ENCODE assay signal across 1 cellular context in genomic region chr1:248905949-248906740, GRCh38.
TF ChIP-seq lines count a peak whose summit lies in the region.

Gene PGBD2 (plus strand): TSS chr1:248906235. CDS start chr1:248913863, 7,628 bp downstream.

TF ChIP-seq in IMR-90, 13 proteins besides CTCF, POLR2A, EP300 and RAD21 (continued from another document):
- TF ChIP-seq RCOR1 (IDR thresholded peaks at IDR 0.05; ENCODE audit: insufficient replicate concordance, low read length) (peak; percentile 66), CEBPB (IDR thresholded peaks at IDR 0.05; ENCODE audit: low read depth, low read length) (no peak), MXI1 (IDR thresholded peaks at IDR 0.05; ENCODE audit: borderline replicate concordance, low read depth, low read length) (peak; percentile 64; the same call in 1 of the 2 replicates), ELK1 (IDR thresholded peaks at IDR 0.05; ENCODE audit: borderline replicate concordance, low read depth, low read length) (no peak)
